In the genomic region with DNA sequence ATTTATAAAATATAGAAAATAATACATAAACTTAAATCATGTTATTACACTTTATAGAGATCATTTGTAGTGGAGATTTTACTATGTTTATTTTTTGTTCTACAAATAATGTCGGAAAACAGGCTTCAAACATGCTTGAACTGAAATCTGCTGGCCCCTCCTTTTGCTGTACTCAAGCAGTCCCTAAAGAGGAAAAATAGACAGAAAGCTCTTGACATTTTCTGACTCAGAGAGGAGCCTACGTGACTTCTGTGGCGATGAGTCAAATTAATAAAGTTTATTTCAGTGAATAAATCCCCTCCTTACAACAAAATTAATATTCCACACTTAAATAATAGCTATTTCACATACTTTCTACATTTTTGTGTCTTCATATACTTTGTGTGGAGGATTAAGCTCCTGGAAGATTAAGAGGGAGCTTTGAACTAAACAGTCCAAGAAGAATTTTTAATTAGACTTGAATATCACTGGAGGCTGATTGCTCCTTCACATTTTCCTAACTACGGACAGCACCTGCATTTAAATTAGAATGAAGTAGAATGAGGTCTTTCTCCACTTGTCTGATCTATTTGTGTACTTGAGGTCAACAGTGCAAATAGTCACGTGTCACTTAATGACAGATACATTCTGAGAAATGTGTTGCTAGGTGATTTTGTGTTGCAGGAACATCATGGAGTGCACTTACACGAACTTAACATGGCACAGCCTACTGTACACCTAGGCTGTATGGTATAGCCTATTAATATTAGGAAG, we compare ENCODE assay signal across 10 cellular contexts. TPM values are rescaled to one million over a fixed set of nuclear protein-coding genes. Genes with fewer than 3 reads are reported as not detected.
DNase-seq lines count a peak whose midpoint lies in the region; ATAC-seq and TF ChIP-seq lines count a peak whose summit lies in the region.
"Had no signal": no experiment of that assay in that cellular context is flagged by ENCODE, and none has a peak within 500 bp of the region (broad histone marks: within the 10 kb centered on the region; RNA-seq: fewer than 3 reads in every experiment).

No MANE protein-coding gene starts in this region.

- H3K36me3 ChIP-seq in right atrium auricular region (no peaks in the 10 kb centered on the region), endocrine pancreas (ENCODE audit: control insufficient read depth, insufficient read depth, low read length) (no peaks in the 10 kb centered on the region)

- H3K27me3 ChIP-seq in right atrium auricular region (no peaks in the 10 kb centered on the region), endocrine pancreas (ENCODE audit: control insufficient read depth, insufficient read depth, low read length) (no peaks in the 10 kb centered on the region)

- H3K9me3 ChIP-seq in right atrium auricular region: no peaks in the 10 kb centered on the region
- no peaks in the 10 kb centered on the region for H3K9me3 ChIP-seq in endocrine pancreas (ENCODE audit: control insufficient read depth, low read length)

- H3K4me3 ChIP-seq in right atrium auricular region (no peak overlapping the region), endocrine pancreas (ENCODE audit: control insufficient read depth, insufficient read depth, low read length) (peak overlapping the region; percentile 64)

- no peaks in the 10 kb centered on the region for H3K4me1 ChIP-seq in right atrium auricular region
- H3K4me1 ChIP-seq in endocrine pancreas (ENCODE audit: control insufficient read depth, insufficient read depth, low read length): peaks cover 6% of the 10 kb centered on the region

- no peak overlapping the region for H3K9ac ChIP-seq in endocrine pancreas (ENCODE audit: control insufficient read depth, insufficient read depth, low read length)

- peak; percentile 69 for ATAC-seq in Right ventricle myocardium inferior
- ATAC-seq in GM21367 (IDR thresholded peaks at IDR 0.05; ENCODE audit: unreplicated experiment): no peak

- intact Hi-C loops in Right ventricle myocardium inferior (cut with DNase I): no loop called here

- H3K27ac ChIP-seq in right atrium auricular region: no peak overlapping the region

- DNase-seq in Right ventricle myocardium inferior (ENCODE audit: missing footprints): no peak
- no peak for DNase-seq in right atrium auricular region (ENCODE audit: low spot score)
- DNase-seq in NCI-H187 (lab: John Stamatoyannopoulos, UW): peak; percentile 56 to 64
- DNase-seq in NCI-H1048 (lab: John Stamatoyannopoulos, UW): no peak
- no peak for DNase-seq in NCI-H1694 treated with DMSO at 0.1 percent for 48 hours (lab: John Stamatoyannopoulos, UW)
- no peak for DNase-seq in T-helper 9 cell
- DNase-seq: Kasumi-1 had no signal

- TF ChIP-seq CTCF in right atrium auricular region (IDR thresholded peaks at IDR 0.05): no peak

RNA-seq across cellular contexts. Expression of gene TREM1, which starts 1.7 kb away (rescaled TPM):
- total RNA-seq in Right ventricle myocardium inferior: 1.2 TPM
- total RNA-seq in right atrium auricular region: 1 to 10 TPM in 1 of 2 donors, not detected in 1; 2.9 TPM
- total RNA-seq: dermis microvascular lymphatic vessel endothelial cell had no signal

RNA-seq across cellular contexts. Expression of gene NCR2, which starts 47.2 kb away (rescaled TPM):
- total RNA-seq in Right ventricle myocardium inferior (not detected), right atrium auricular region (not detected)
- total RNA-seq: dermis microvascular lymphatic vessel endothelial cell had no signal

Comparison
In these comparisons a context has a peak if more than half of its experiments do, and no peak if none do; other contexts are left out.
1. DNase-seq: peak in NCI-H187 (2 of 2); none in Right ventricle myocardium inferior (single experiment), right atrium auricular region (single experiment), NCI-H1048 (single experiment), NCI-H1694 treated with DMSO at 0.1 percent for 48 hours (single experiment) and T-helper 9 cell (single experiment).